27 cellular contexts compared by ENCODE assay signal in genomic region chr7:136618788-136619187, GRCh38.
"Had no signal": no experiment of that assay in that cellular context is flagged by ENCODE, and none has a peak within 500 bp of the region (broad histone marks: within the 10 kb centered on the region; RNA-seq: fewer than 3 reads in every experiment).

No MANE protein-coding gene starts in this region.

- H3K27me3 Mint-ChIP-seq: dendritic cell treated with granulocyte-macrophage colony-stimulating factor and Interleukin-4, amounts not matched to agents 40 ng/mL and 50 ng/mL, for 4 days; effector memory CD8-positive, alpha-beta T cell; naive thymus-derived CD4-positive, alpha-beta T cell had no signal

- H3K4me3 ChIP-seq: colonic mucosa, esophagus squamous epithelium, gastrocnemius medialis, heart right ventricle, left lung, lower lobe of right lung, mucosa of descending colon had no signal

- H3K4me1 Mint-ChIP-seq: endodermal cell; mesothelial cell of epicardium; naive thymus-derived CD4-positive, alpha-beta T cell had no signal

- H3K27me3 ChIP-seq: colonic mucosa, esophagus squamous epithelium, gastrocnemius medialis, heart right ventricle, left lung had no signal

- FAIRE-seq: endometrium, islet of Langerhans, keratinocyte had no signal

- H3K36me3 ChIP-seq: colonic mucosa, esophagus squamous epithelium, gastrocnemius medialis, heart right ventricle, left lung, lower lobe of right lung had no signal

- H3K4me1 ChIP-seq: colonic mucosa, esophagus squamous epithelium, gastrocnemius medialis, heart right ventricle, left lung, lower lobe of right lung had no signal

- H3K4me3 Mint-ChIP-seq: dendritic cell treated with granulocyte-macrophage colony-stimulating factor and Interleukin-4, amounts not matched to agents 40 ng/mL and 50 ng/mL, for 4 days; effector memory CD8-positive, alpha-beta T cell; endodermal cell; mesothelial cell of epicardium; naive thymus-derived CD4-positive, alpha-beta T cell had no signal

- DNase-seq: colonic mucosa; cortex of kidney; effector CD8-positive, alpha-beta T cell; effector memory CD8-positive, alpha-beta T cell; endodermal cell; erythroblast; esophagus squamous epithelium; foreskin fibroblast; foreskin melanocyte; gastrocnemius medialis; glutamatergic neuron; head of caudate nucleus; heart right ventricle; hippocampal formation; left cardiac atrium; left lung; left ventricle myocardium superior; lower lobe of right lung; mesenchymal stem cell; mucosa of descending colon; naive thymus-derived CD4-positive, alpha-beta T cell had no signal

- H3K9me3 ChIP-seq: colonic mucosa, esophagus squamous epithelium, gastrocnemius medialis, lower lobe of right lung had no signal

- H3K27ac Mint-ChIP-seq: dendritic cell treated with granulocyte-macrophage colony-stimulating factor and Interleukin-4, amounts not matched to agents 40 ng/mL and 50 ng/mL, for 4 days; effector memory CD8-positive, alpha-beta T cell; endodermal cell; mesothelial cell of epicardium; naive thymus-derived CD4-positive, alpha-beta T cell had no signal

- H3K36me3 Mint-ChIP-seq: mesothelial cell of epicardium; naive thymus-derived CD4-positive, alpha-beta T cell had no signal

- H3K27ac ChIP-seq: colonic mucosa, epithelial cell of prostate, esophagus squamous epithelium, gastrocnemius medialis, heart right ventricle, left lung, lower lobe of right lung had no signal
